Comparison of ENCODE assay signal across 8 cellular contexts in genomic region chr11:16918543-16919182, GRCh38.
DNase-seq lines count a peak whose midpoint lies in the region; FAIRE-seq and TF ChIP-seq lines count a peak whose summit lies in the region.
"Not testable (repeated sequence)": the region's sequence is repeated elsewhere in the genome, so short reads cannot be mapped to it uniquely, and the experiment has no call there.

No MANE protein-coding gene starts in this region.

- intact Hi-C loops in Caco-2 (cut with micrococcal nuclease; ENCODE audit: unreplicated experiment); transverse colon (cut with DNase I; ENCODE audit: low total_unique reads): not testable (repeated sequence)

- H3K36me3 Mint-ChIP-seq in Caco-2 (ENCODE audit: insufficient read depth, unreplicated experiment) = peaks cover 41% of the 10 kb centered on the region

- not testable (repeated sequence) for H3K4me3 Mint-ChIP-seq in Caco-2 (ENCODE audit: unreplicated experiment)

- H3K4me1 Mint-ChIP-seq in Caco-2 (ENCODE audit: low read depth, unreplicated experiment) = peaks cover 47% of the 10 kb centered on the region

- 0 out of 2 replicates have a peak, but pooled peaks have one; percentile 46 for TF ChIP-seq EP300 in Ishikawa (IDR thresholded peaks at IDR 0.05; ENCODE audit: borderline replicate concordance)
- TF ChIP-seq EP300 in transverse colon (IDR thresholded peaks at IDR 0.05; ENCODE audit: low read depth) = not testable (repeated sequence)

- H3K9me3 ChIP-seq in Caco-2, neutrophil, transverse colon: not testable (repeated sequence)

- 39 to 68% methylated on average over 2 to 6 of the region's 6 CpGs for WGBS in transverse colon (ENCODE audit: low coverage in 1 of 2), 2 donors

- POLR2A ChIA-PET in Caco-2 (lab: Charles Lee) = not testable (repeated sequence)

- FAIRE-seq in islet of Langerhans (lab: Jason Lieb, UNC) = peak; percentile 5

- TF ChIP-seq CTCF in Caco-2 (IDR thresholded peaks at IDR 0.05; ENCODE audit: insufficient read depth in 1 of 2, low read depth in 1 of 2, low read length in 1 of 2, severe bottlenecking in 1 of 2, unreplicated experiment in 1 of 2); neutrophil (IDR thresholded peaks at IDR 0.05); transverse colon (IDR thresholded peaks at IDR 0.05): not testable (repeated sequence)

- not testable (repeated sequence) for H3K4me3 ChIP-seq in Caco-2 (ENCODE audit: low read depth, low read length); neutrophil (ENCODE audit: low read depth in 1 of 2, low read length in 1 of 2); transverse colon

- CTCF ChIA-PET in Caco-2 (lab: Charles Lee) = interaction anchor here (0.7 to 0.9 kb wide), 3 partner anchors 18 to 144 kb away, joined by 3 read pairs; no protein-coding TSS in a partner anchor

- in situ Hi-C loops in T47D (cut with HindIII; ENCODE audit: low pct_unique_long_range_greater_than_20kb, low sequenced_read_pairs); transverse colon (cut with MboI; ENCODE audit: low pct_ligation_motif_present in 1 of 4, low pct_unique_long_range_greater_than_20kb in 1 of 4, low sequenced_read_pairs in 3 of 4): not testable (repeated sequence)

- DNase-seq in Caco-2 (peak in 1 of 2 experiments; percentile 63), NCI-H2081 treated with DMSO at 0.1 percent for 48 hours (lab: John Stamatoyannopoulos, UW) (peak; percentile 12), NOMO-1 treated with DMSO at 0.1 percent for 48 hours (lab: John Stamatoyannopoulos, UW; ENCODE audit: unreplicated experiment) (peak; percentile 16), T47D (ENCODE audit: low read depth in 1 of 2, low spot score in 1 of 2) (peak; percentile 27 to 86), transverse colon (peak; percentile 27)

- TF ChIP-seq RAD21 in Ishikawa (IDR thresholded peaks at IDR 0.05; ENCODE audit: low read depth) = not testable (repeated sequence)

- H3K27ac Mint-ChIP-seq in Caco-2 (ENCODE audit: unreplicated experiment) = peak overlapping the region; percentile 21

- H3K4me1 ChIP-seq in Caco-2 (peaks cover 40% of the 10 kb centered on the region), neutrophil (ENCODE audit: control insufficient read depth in 1 of 2, insufficient read depth in 1 of 2, low read depth in 1 of 2, low read length in 1 of 2) (peaks cover 23 to 24% of the 10 kb centered on the region in 2 experiments), transverse colon (peaks cover 4 to 59% (median 43%) of the 10 kb centered on the region in 4 donors)

- H3K9me3 Mint-ChIP-seq in Caco-2 (ENCODE audit: unreplicated experiment) = not testable (repeated sequence)

- H3K27me3 ChIP-seq in Caco-2 (replicated peaks; ENCODE audit: control insufficient read depth, insufficient read depth, low read length); transverse colon: not testable (repeated sequence)
- peaks cover 23% of the 10 kb centered on the region for H3K27me3 ChIP-seq in neutrophil

- H3K27ac ChIP-seq in neutrophil (peak overlapping the region; percentile 67), transverse colon (peak overlapping the region; percentile 56 to 72 (median 62))

- not testable (repeated sequence) for H3K27me3 Mint-ChIP-seq in Caco-2 (ENCODE audit: insufficient read depth, unreplicated experiment)

- not testable (repeated sequence) for BruUV-seq in Caco-2 (replicated peaks; lab: Mats Ljungman, UMichigan)

- H3K36me3 ChIP-seq in Caco-2 (ENCODE audit: control insufficient read depth, insufficient read depth, low read length); neutrophil; transverse colon: not testable (repeated sequence)

- TF ChIP-seq POLR2A in transverse colon (IDR thresholded peaks at IDR 0.05) = not testable (repeated sequence)

TF ChIP-seq in Ishikawa, 13 proteins besides CTCF, POLR2A, EP300 and RAD21:
- TF ChIP-seq TEAD4 (IDR thresholded peaks at IDR 0.05) = peak; percentile 33
- peak; percentile 52 for TF ChIP-seq NFIC (IDR thresholded peaks at IDR 0.05)
